ENCODE assay signal across 8 cellular contexts in the genomic region with DNA sequence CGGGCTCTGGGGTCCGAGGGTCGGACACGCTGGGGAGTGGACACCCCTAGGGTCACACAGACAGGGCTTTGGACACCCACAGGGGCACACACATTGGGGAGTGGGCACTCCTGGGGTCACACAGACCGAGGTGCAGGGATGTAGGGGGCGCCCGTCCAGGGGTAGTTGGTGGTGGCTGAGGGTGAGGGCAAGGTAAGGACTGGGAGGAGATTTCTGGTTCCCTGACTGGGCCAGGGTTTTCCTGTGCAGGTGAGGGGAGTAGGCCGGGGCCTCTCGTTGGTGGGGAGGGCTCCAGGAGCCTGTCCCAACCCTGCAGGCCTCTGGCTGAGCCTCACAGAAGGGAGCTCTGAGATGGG. TPM values are rescaled to one million over a fixed set of nuclear protein-coding genes. Genes with fewer than 3 reads are reported as not detected.
DNase-seq lines count a peak whose midpoint lies in the region; ATAC-seq and TF ChIP-seq lines count a peak whose summit lies in the region.

No MANE protein-coding gene starts in this region.

- H3K9me3 ChIP-seq in mammary epithelial cell (replicated peaks; ENCODE audit: insufficient read depth, low read length): no peaks in the 10 kb centered on the region
- H3K9me3 ChIP-seq in naive thymus-derived CD4-positive, alpha-beta T cell (ENCODE audit: control insufficient read depth in 2 of 3, low read length in 3 of 3): no peaks in the 10 kb centered on the region

- H3K27me3 Mint-ChIP-seq in naive thymus-derived CD4-positive, alpha-beta T cell: no peaks in the 10 kb centered on the region

- H3K27ac ChIP-seq in mammary epithelial cell (ENCODE audit: insufficient read depth, low read depth, low read length): no peak overlapping the region
- peak overlapping the region; percentile 78 for H3K27ac ChIP-seq in naive thymus-derived CD4-positive, alpha-beta T cell (ENCODE audit: low read depth, low read length)

- H3K9me3 Mint-ChIP-seq in naive thymus-derived CD4-positive, alpha-beta T cell: no peaks in the 10 kb centered on the region

- POLR2A ChIA-PET in naive thymus-derived CD4-positive, alpha-beta T cell (lab: Charles Lee): interaction anchor here (0.6 to 1.0 kb wide), 5 partner anchors 18 to 65 kb away, joined by 3 to 12 read pairs (median 3); partner anchors contain the start of gene WDR45

- no peaks in the 10 kb centered on the region for H3K36me3 ChIP-seq in GM06990 (ENCODE audit: control insufficient read depth, insufficient read depth, low read length)
- no peaks in the 10 kb centered on the region for H3K36me3 ChIP-seq in mammary epithelial cell (ENCODE audit: insufficient read depth, low read length)
- H3K36me3 ChIP-seq in naive thymus-derived CD4-positive, alpha-beta T cell (ENCODE audit: control insufficient read depth in 2 of 3, insufficient read depth in 3 of 3, low read length in 3 of 3): no peaks in the 10 kb centered on the region

- ATAC-seq in HG03432 (IDR thresholded peaks at IDR 0.05; ENCODE audit: unreplicated experiment): peak; percentile 14
- ATAC-seq in naive thymus-derived CD4-positive, alpha-beta T cell: no peak

- peak; percentile 32 for TF ChIP-seq CTCF in GM06990 (IDR thresholded peaks at IDR 0.05; ENCODE audit: insufficient read depth, low read length, poor library complexity, severe bottlenecking)
- no peak for TF ChIP-seq CTCF in mammary epithelial cell (conservative IDR thresholded peaks at IDR 0.05 in 1 of 2, IDR thresholded peaks at IDR 0.05 in 1 of 2; ENCODE audit: extremely low read depth in 1 of 2, insufficient read depth in 1 of 2, low read depth in 1 of 2, low read length in 2 of 2)

- H3K27me3 ChIP-seq in GM06990 (replicated peaks; ENCODE audit: control insufficient read depth, insufficient read depth, low read length) (no peaks in the 10 kb centered on the region), mammary epithelial cell (ENCODE audit: insufficient read depth, low read length) (no peaks in the 10 kb centered on the region)
- no peaks in the 10 kb centered on the region for H3K27me3 ChIP-seq in naive thymus-derived CD4-positive, alpha-beta T cell (ENCODE audit: control insufficient read depth in 2 of 2, insufficient read depth in 2 of 2, low read length in 2 of 2)

- intact Hi-C loops in mammary epithelial cell (cut with micrococcal nuclease) (loop anchor here (5.0 to 10.0 kb wide), 2 partner anchors 59 to 337 kb away; partner anchors contain the start of genes GLOD5 and TFE3), posterior cingulate gyrus (cut with DNase I) (no loop called here)
- intact Hi-C loops in naive thymus-derived CD4-positive, alpha-beta T cell (cut with micrococcal nuclease): loop anchor here (1.0 to 10.0 kb wide), 10 partner anchors 21 to 168 kb away; partner anchors contain the start of genes GPKOW (in 2 of the 2), KCND1 (in 2 of the 2), PRAF2 (in 2 of the 2) and TFE3 (in 2 of the 2)

- DNase-seq in GM06990 (ENCODE audit: extremely low read depth, insufficient read length) (no peak), mammary epithelial cell (no peak), posterior cingulate gyrus (no peak), T-helper 9 cell (no peak), MV-4-11 (lab: John Stamatoyannopoulos, UW) (no peak), ecto neural progenitor cell (ENCODE audit: low spot score) (no peak)
- no peak for DNase-seq in naive thymus-derived CD4-positive, alpha-beta T cell

- no peaks in the 10 kb centered on the region for H4K20me1 ChIP-seq in mammary epithelial cell (ENCODE audit: insufficient read depth, low read length)

- in situ Hi-C loops in mammary epithelial cell (cut with MboI; ENCODE audit: low sequenced_read_pairs in 2 of 2): no loop called here

- BruUV-seq in mammary epithelial cell (replicated peaks; lab: Mats Ljungman, UMichigan): no TSS peak

- H3K4me3 Mint-ChIP-seq in naive thymus-derived CD4-positive, alpha-beta T cell: peak overlapping the region; percentile 34 to 93 (median 88)

- whole genome bisulfite sequencing in mammary epithelial cell (ENCODE audit: low coverage, missing lambda C conversion rate): 63% methylated on average over 8 of the region's 9 CpGs

- peaks cover 3% of the 10 kb centered on the region for H3K4me1 ChIP-seq in mammary epithelial cell (ENCODE audit: insufficient read depth, low read length)
- H3K4me1 ChIP-seq in naive thymus-derived CD4-positive, alpha-beta T cell (ENCODE audit: control insufficient read depth in 2 of 2, insufficient read depth in 2 of 2, low read length in 2 of 2): no peaks in the 10 kb centered on the region

- CTCF ChIA-PET in mammary epithelial cell (lab: Charles Lee; ENCODE audit: low non-redundant PET): no interaction called here
- CTCF ChIA-PET in naive thymus-derived CD4-positive, alpha-beta T cell (lab: Charles Lee): no interaction called here

- H3K4me2 ChIP-seq in mammary epithelial cell (ENCODE audit: insufficient read depth, low read depth, low read length): peak overlapping the region; percentile 80

- H3K4me3 ChIP-seq in GM06990 (replicated peaks; ENCODE audit: low read depth, low read length): peak overlapping the region; percentile 61
- peak overlapping the region; percentile 29 to 75 (median 52) for H3K4me3 ChIP-seq in mammary epithelial cell (replicated peaks in 1 of 3; ENCODE audit: insufficient read depth in 1 of 3, low read depth in 2 of 3, low read length in 3 of 3)
- peak overlapping the region; percentile 82 for H3K4me3 ChIP-seq in naive thymus-derived CD4-positive, alpha-beta T cell (ENCODE audit: low read length)

- H2AFZ ChIP-seq in mammary epithelial cell (ENCODE audit: low read depth, low read length): peak overlapping the region; percentile 75

- H3K36me3 Mint-ChIP-seq in naive thymus-derived CD4-positive, alpha-beta T cell: no peaks in the 10 kb centered on the region

- peaks cover 0 to 8% (median 2%) of the 10 kb centered on the region in 7 donors for H3K4me1 Mint-ChIP-seq in naive thymus-derived CD4-positive, alpha-beta T cell

- no peak overlapping the region for H3K9ac ChIP-seq in mammary epithelial cell (ENCODE audit: insufficient read depth, low read length)

- dilution Hi-C loops in mammary epithelial cell (cut with HindIII; ENCODE audit: low sequenced_read_pairs): loop anchor here (5.0 kb wide), 1 partner anchor 59 kb away; the partner anchor contains the start of gene TFE3

- peaks cover 3% of the 10 kb centered on the region for H3K79me2 ChIP-seq in mammary epithelial cell (ENCODE audit: insufficient read depth, low read length)

- peak overlapping the region in 8 of 9 donors; percentile 58 to 93 (median 84) for H3K27ac Mint-ChIP-seq in naive thymus-derived CD4-positive, alpha-beta T cell

RNA-seq across cellular contexts. Expression of gene WDR45, which starts 21.9 kb away (rescaled TPM):
- 10 to 100 TPM; 53.3 to 55.0 TPM for total RNA-seq in mammary epithelial cell
- 61.4 TPM for polyA plus RNA-seq in mammary epithelial cell
- polyA minus RNA-seq in mammary epithelial cell: 41.2 TPM
- 100 to 1,000 TPM in 2 of 5 experiments, 10 to 100 TPM in 3; 51.4 to 115 (median 80.0) TPM for total RNA-seq in naive thymus-derived CD4-positive, alpha-beta T cell
- polyA plus RNA-seq in naive thymus-derived CD4-positive, alpha-beta T cell: 10 to 100 TPM; 38.3 to 54.2 TPM

RNA-seq across cellular contexts. Expression of gene GPKOW, which starts 21.9 kb away (rescaled TPM):
- total RNA-seq in mammary epithelial cell: 10 to 100 TPM; 12.8 to 18.7 TPM
- polyA plus RNA-seq in mammary epithelial cell: 18.8 TPM
- 10.1 TPM for polyA minus RNA-seq in mammary epithelial cell
- total RNA-seq in naive thymus-derived CD4-positive, alpha-beta T cell: 10 to 100 TPM; 11.3 to 30.9 (median 18.9) TPM
- polyA plus RNA-seq in naive thymus-derived CD4-positive, alpha-beta T cell: 10 to 100 TPM; 30.7 to 42.4 TPM

RNA-seq across cellular contexts. Expression of gene PRAF2, which starts 27.8 kb away (rescaled TPM):
- total RNA-seq in mammary epithelial cell: 10 to 100 TPM in 1 of 2 donors, 1 to 10 TPM in 1; 8.2 to 27.7 TPM
- polyA plus RNA-seq in mammary epithelial cell: 17.5 TPM
- polyA minus RNA-seq in mammary epithelial cell: 30.2 TPM
- total RNA-seq in naive thymus-derived CD4-positive, alpha-beta T cell: 10 to 100 TPM; 15.9 to 28.3 (median 20.4) TPM
- polyA plus RNA-seq in naive thymus-derived CD4-positive, alpha-beta T cell: 10 to 100 TPM; 46.1 to 56.4 TPM

RNA-seq across cellular contexts. Expression of gene CCDC120, which starts 42.8 kb away (rescaled TPM):
- total RNA-seq in mammary epithelial cell: 10 to 100 TPM in 1 of 2 donors, 1 to 10 TPM in 1; 8.3 to 26.1 TPM
- 12.6 TPM for polyA plus RNA-seq in mammary epithelial cell
- 20.5 TPM for polyA minus RNA-seq in mammary epithelial cell
- 10 to 100 TPM in 4 of 5 experiments, 1 to 10 TPM in 1; 7.6 to 15.1 (median 11.3) TPM for total RNA-seq in naive thymus-derived CD4-positive, alpha-beta T cell
- polyA plus RNA-seq in naive thymus-derived CD4-positive, alpha-beta T cell: 1 to 10 TPM; 1.3 to 1.6 TPM

RNA-seq across cellular contexts. Expression of gene TFE3, which starts 58.5 kb away (rescaled TPM):
- total RNA-seq in mammary epithelial cell: 10 to 100 TPM; 30.5 to 61.1 TPM
- polyA plus RNA-seq in mammary epithelial cell: 13.8 TPM
- 21.4 TPM for polyA minus RNA-seq in mammary epithelial cell
- 10 to 100 TPM; 26.2 to 54.2 (median 30.5) TPM for total RNA-seq in naive thymus-derived CD4-positive, alpha-beta T cell
- 1 to 10 TPM; 2.2 to 4.3 TPM for polyA plus RNA-seq in naive thymus-derived CD4-positive, alpha-beta T cell
